ENCODE assay signal across 8 cellular contexts in genomic region chr12:124036117-124037109, GRCh38.
A peak's percentile ranks its signal among the peaks of the same experiment; 100 is the strongest.
DNase-seq lines count a peak whose midpoint lies in the region; ATAC-seq and TF ChIP-seq lines count a peak whose summit lies in the region.

No MANE protein-coding gene starts in this region.

- no peak for ATAC-seq in GM18517 (IDR thresholded peaks at IDR 0.05; ENCODE audit: unreplicated experiment)
- no peak for ATAC-seq in HG02588 (IDR thresholded peaks at IDR 0.05; ENCODE audit: unreplicated experiment)

- no peak overlapping the region for H3K4me3 ChIP-seq in HEK293 (ENCODE audit: low read depth, low read length)

- H3K4me3 Mint-ChIP-seq in activated naive CD4-positive, alpha-beta T cell treated with anti-CD3 and anti-CD28 coated beads for 36 hours, result no peak overlapping the region

- no peaks in the 10 kb centered on the region for H3K36me3 Mint-ChIP-seq in activated naive CD4-positive, alpha-beta T cell treated with anti-CD3 and anti-CD28 coated beads for 36 hours (ENCODE audit: low read depth)

- no peak overlapping the region for H3K27ac ChIP-seq in C4-2B
- no peak overlapping the region for H3K27ac ChIP-seq in HEK293 (ENCODE audit: extremely low read depth, low read depth, low read length)

- no peaks in the 10 kb centered on the region for H3K4me1 Mint-ChIP-seq in activated naive CD4-positive, alpha-beta T cell treated with anti-CD3 and anti-CD28 coated beads for 36 hours (ENCODE audit: low read depth)

- peaks cover 2% of the 10 kb centered on the region for H3K27me3 Mint-ChIP-seq in activated naive CD4-positive, alpha-beta T cell treated with anti-CD3 and anti-CD28 coated beads for 36 hours (ENCODE audit: low read depth)

- DNase-seq in OCI-M1 (lab: John Stamatoyannopoulos, UW) (peak; percentile 65), head of caudate nucleus (peak in 41 of 42 donors; percentile 16 to 85 (median 61)), putamen (ENCODE audit: low spot score) (peak; percentile 53)
- DNase-seq in activated naive CD4-positive, alpha-beta T cell treated with anti-CD3 and anti-CD28 coated beads for 36 hours, result peak; percentile 59

- intact Hi-C loops in activated naive CD4-positive, alpha-beta T cell treated with anti-CD3 and anti-CD28 coated beads for 36 hours (cut with micrococcal nuclease), result loop anchor here (1.0 to 10.0 kb wide), 4 partner anchors 285 to 736 kb away; partner anchors contain the start of gene NCOR2
- intact Hi-C loops in head of caudate nucleus (cut with DNase I), result loop anchor here (5.0 kb wide), 1 partner anchor 731 kb away; no protein-coding TSS in a partner anchor

- TF ChIP-seq CTCF in C4-2B (conservative IDR thresholded peaks at IDR 0.05) (peak; percentile 88), HEK293 (tag by site-specific recombination; IDR thresholded peaks at IDR 0.05) (peak; percentile 62; the same call in 1 of the 2 replicates)

- H3K9me3 Mint-ChIP-seq in activated naive CD4-positive, alpha-beta T cell treated with anti-CD3 and anti-CD28 coated beads for 36 hours, result no peaks in the 10 kb centered on the region

- no peak overlapping the region for H3K27ac Mint-ChIP-seq in activated naive CD4-positive, alpha-beta T cell treated with anti-CD3 and anti-CD28 coated beads for 36 hours

- CTCF ChIA-PET in HEK293 (lab: Yijun Ruan, JAX), result interaction anchor here (0.6 to 5.6 kb wide), 30 partner anchors 12 to 890 kb away, joined by 3 to 52 read pairs (median 4); no protein-coding TSS in a partner anchor
- CTCF ChIA-PET in activated naive CD4-positive, alpha-beta T cell treated with anti-CD3 and anti-CD28 coated beads for 36 hours (lab: Charles Lee), result interaction anchor here (0.5 to 2.7 kb wide), 19 partner anchors 10 to 899 kb away, joined by 3 to 11 read pairs (median 4); no protein-coding TSS in a partner anchor

- no peaks in the 10 kb centered on the region for H3K9me3 ChIP-seq in HEK293 (ENCODE audit: control insufficient read depth, insufficient read depth, low read depth, low read length)

- POLR2A ChIA-PET in HEK293 (lab: Yijun Ruan, JAX), result no interaction called here

- no peaks in the 10 kb centered on the region for H3K36me3 ChIP-seq in HEK293 (ENCODE audit: control insufficient read depth in 2 of 2, insufficient read depth in 1 of 2, low read length in 2 of 2)

- H3K4me1 ChIP-seq in HEK293 (ENCODE audit: control insufficient read depth, insufficient read depth, low read length), result peaks cover 2% of the 10 kb centered on the region; the same call in 1 of the 2 replicates

TF ChIP-seq in HEK293, 187 proteins besides CTCF, POLR2A, EP300 and RAD21 (continues in another document):
- TF ChIP-seq ZNF621 (tag by site-specific recombination; IDR thresholded peaks at IDR 0.05) (no peak), ELK4 (IDR thresholded peaks at IDR 0.05; ENCODE audit: borderline replicate concordance, low read depth, low read length) (no peak), GLIS1 (tag by site-specific recombination; IDR thresholded peaks at IDR 0.05) (no peak), SP7 (tag by site-specific recombination; IDR thresholded peaks at IDR 0.05) (no peak), SCRT1 (tag by site-specific recombination; IDR thresholded peaks at IDR 0.05; ENCODE audit: borderline replicate concordance) (no peak), ZNF335 (tag by site-specific recombination; conservative IDR thresholded peaks at IDR 0.05) (no peak), ZNF837 (tag by site-specific recombination; IDR thresholded peaks at IDR 0.05) (no peak), ZNF239 (tag by site-specific recombination; IDR thresholded peaks at IDR 0.05) (no peak), HOXA7 (CRISPR knock-in tag; IDR thresholded peaks at IDR 0.05; ENCODE audit: borderline replicate concordance) (no peak), ZNF654 (tag by site-specific recombination; IDR thresholded peaks at IDR 0.05; ENCODE audit: low read depth) (peak; percentile 94), ZBTB8A (tag by site-specific recombination; IDR thresholded peaks at IDR 0.05) (no peak), ZNF768 (tag by site-specific recombination; IDR thresholded peaks at IDR 0.05) (no peak), ZNF175 (tag by site-specific recombination; IDR thresholded peaks at IDR 0.05) (no peak), ZNF624 (tag by site-specific recombination; IDR thresholded peaks at IDR 0.05) (no peak), ZNF521 (tag by site-specific recombination; IDR thresholded peaks at IDR 0.05) (no peak), ZNF2 (tag by site-specific recombination; IDR thresholded peaks at IDR 0.05) (0 out of 2 replicates have a peak, but pooled peaks have one; percentile 22), ZNF777 (tag by site-specific recombination; IDR thresholded peaks at IDR 0.05; ENCODE audit: borderline replicate concordance) (no peak), ZFP69B (tag by site-specific recombination; IDR thresholded peaks at IDR 0.05) (0 out of 2 replicates have a peak, but pooled peaks have one; percentile 12), WT1 (tag by site-specific recombination; IDR thresholded peaks at IDR 0.05) (no peak), ZNF785 (tag by site-specific recombination; IDR thresholded peaks at IDR 0.05) (no peak), ZNF223 (tag by site-specific recombination; IDR thresholded peaks at IDR 0.05) (no peak), OSR2 (tag by site-specific recombination; IDR thresholded peaks at IDR 0.05) (no peak), ZNF174 (tag by site-specific recombination; IDR thresholded peaks at IDR 0.05) (no peak), YY1 (tag by site-specific recombination; IDR thresholded peaks at IDR 0.05) (peak; percentile 19; the same call in 1 of the 2 replicates)
- TF ChIP-seq, protein P1, sequence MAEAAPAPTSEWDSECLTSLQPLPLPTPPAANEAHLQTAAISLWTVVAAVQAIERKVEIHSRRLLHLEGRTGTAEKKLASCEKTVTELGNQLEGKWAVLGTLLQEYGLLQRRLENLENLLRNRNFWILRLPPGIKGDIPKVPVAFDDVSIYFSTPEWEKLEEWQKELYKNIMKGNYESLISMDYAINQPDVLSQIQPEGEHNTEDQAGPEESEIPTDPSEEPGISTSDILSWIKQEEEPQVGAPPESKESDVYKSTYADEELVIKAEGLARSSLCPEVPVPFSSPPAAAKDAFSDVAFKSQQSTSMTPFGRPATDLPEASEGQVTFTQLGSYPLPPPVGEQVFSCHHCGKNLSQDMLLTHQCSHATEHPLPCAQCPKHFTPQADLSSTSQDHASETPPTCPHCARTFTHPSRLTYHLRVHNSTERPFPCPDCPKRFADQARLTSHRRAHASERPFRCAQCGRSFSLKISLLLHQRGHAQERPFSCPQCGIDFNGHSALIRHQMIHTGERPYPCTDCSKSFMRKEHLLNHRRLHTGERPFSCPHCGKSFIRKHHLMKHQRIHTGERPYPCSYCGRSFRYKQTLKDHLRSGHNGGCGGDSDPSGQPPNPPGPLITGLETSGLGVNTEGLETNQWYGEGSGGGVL (tag by site-specific recombination; IDR thresholded peaks at IDR 0.05), result no peak
- TF ChIP-seq, protein P2, sequence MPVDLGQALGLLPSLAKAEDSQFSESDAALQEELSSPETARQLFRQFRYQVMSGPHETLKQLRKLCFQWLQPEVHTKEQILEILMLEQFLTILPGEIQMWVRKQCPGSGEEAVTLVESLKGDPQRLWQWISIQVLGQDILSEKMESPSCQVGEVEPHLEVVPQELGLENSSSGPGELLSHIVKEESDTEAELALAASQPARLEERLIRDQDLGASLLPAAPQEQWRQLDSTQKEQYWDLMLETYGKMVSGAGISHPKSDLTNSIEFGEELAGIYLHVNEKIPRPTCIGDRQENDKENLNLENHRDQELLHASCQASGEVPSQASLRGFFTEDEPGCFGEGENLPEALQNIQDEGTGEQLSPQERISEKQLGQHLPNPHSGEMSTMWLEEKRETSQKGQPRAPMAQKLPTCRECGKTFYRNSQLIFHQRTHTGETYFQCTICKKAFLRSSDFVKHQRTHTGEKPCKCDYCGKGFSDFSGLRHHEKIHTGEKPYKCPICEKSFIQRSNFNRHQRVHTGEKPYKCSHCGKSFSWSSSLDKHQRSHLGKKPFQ (tag by site-specific recombination; IDR thresholded peaks at IDR 0.05), result no peak
- TF ChIP-seq, protein P3, sequence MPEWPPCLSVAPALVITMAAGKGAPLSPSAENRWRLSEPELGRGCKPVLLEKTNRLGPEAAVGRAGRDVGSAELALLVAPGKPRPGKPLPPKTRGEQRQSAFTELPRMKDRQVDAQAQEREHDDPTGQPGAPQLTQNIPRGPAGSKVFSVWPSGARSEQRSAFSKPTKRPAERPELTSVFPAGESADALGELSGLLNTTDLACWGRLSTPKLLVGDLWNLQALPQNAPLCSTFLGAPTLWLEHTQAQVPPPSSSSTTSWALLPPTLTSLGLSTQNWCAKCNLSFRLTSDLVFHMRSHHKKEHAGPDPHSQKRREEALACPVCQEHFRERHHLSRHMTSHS (tag by site-specific recombination; IDR thresholded peaks at IDR 0.05), result no peak
- TF ChIP-seq, protein P4, sequence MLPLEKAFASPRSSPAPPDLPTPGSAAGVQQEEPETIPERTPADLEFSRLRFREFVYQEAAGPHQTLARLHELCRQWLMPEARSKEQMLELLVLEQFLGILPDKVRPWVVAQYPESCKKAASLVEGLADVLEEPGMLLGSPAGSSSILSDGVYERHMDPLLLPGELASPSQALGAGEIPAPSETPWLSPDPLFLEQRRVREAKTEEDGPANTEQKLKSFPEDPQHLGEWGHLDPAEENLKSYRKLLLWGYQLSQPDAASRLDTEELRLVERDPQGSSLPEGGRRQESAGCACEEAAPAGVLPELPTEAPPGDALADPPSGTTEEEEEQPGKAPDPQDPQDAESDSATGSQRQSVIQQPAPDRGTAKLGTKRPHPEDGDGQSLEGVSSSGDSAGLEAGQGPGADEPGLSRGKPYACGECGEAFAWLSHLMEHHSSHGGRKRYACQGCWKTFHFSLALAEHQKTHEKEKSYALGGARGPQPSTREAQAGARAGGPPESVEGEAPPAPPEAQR (tag by site-specific recombination; IDR thresholded peaks at IDR 0.05), result no peak
